Comparison of ENCODE assay signal across 1 cellular context in the genomic region with DNA sequence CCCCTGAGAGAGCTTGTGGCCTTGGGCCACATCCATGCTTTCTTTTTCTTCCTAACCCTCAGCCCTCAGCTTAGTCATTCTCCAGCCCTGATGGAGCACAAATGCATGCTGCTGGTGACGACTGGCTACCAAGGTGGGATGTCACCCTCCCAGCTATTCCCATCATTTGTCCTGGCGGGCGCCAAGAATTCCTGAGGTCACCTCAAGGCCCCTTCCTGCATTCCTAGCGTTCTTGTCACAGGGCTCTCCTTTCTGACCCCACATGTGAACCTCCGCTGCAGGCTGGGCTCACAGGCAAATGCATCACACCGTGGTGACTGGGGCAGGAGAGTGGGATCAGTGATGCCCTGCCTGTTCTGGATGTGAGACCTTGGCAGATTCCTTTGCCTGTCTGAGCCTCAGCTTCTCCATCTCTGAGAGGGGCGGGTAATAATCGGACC.
TF ChIP-seq lines count a peak whose summit lies in the region.

No MANE protein-coding gene starts in this region.

TF ChIP-seq in WTC11, 78 proteins besides CTCF, POLR2A, EP300 and RAD21 (continued from another document):
- TF ChIP-seq, protein P1, sequence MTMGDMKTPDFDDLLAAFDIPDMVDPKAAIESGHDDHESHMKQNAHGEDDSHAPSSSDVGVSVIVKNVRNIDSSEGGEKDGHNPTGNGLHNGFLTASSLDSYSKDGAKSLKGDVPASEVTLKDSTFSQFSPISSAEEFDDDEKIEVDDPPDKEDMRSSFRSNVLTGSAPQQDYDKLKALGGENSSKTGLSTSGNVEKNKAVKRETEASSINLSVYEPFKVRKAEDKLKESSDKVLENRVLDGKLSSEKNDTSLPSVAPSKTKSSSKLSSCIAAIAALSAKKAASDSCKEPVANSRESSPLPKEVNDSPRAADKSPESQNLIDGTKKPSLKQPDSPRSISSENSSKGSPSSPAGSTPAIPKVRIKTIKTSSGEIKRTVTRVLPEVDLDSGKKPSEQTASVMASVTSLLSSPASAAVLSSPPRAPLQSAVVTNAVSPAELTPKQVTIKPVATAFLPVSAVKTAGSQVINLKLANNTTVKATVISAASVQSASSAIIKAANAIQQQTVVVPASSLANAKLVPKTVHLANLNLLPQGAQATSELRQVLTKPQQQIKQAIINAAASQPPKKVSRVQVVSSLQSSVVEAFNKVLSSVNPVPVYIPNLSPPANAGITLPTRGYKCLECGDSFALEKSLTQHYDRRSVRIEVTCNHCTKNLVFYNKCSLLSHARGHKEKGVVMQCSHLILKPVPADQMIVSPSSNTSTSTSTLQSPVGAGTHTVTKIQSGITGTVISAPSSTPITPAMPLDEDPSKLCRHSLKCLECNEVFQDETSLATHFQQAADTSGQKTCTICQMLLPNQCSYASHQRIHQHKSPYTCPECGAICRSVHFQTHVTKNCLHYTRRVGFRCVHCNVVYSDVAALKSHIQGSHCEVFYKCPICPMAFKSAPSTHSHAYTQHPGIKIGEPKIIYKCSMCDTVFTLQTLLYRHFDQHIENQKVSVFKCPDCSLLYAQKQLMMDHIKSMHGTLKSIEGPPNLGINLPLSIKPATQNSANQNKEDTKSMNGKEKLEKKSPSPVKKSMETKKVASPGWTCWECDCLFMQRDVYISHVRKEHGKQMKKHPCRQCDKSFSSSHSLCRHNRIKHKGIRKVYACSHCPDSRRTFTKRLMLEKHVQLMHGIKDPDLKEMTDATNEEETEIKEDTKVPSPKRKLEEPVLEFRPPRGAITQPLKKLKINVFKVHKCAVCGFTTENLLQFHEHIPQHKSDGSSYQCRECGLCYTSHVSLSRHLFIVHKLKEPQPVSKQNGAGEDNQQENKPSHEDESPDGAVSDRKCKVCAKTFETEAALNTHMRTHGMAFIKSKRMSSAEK (CRISPR knock-in tag; IDR thresholded peaks at IDR 0.05; ENCODE audit: borderline replicate concordance) = no peak
